Comparison of ENCODE assay signal across 8 cellular contexts in genomic region chr19:51158474-51159129, GRCh38. TPM values are rescaled to one million over a fixed set of nuclear protein-coding genes. Genes with fewer than 3 reads are reported as not detected.
DNase-seq lines count a peak whose midpoint lies in the region; ATAC-seq and TF ChIP-seq lines count a peak whose summit lies in the region.

No MANE protein-coding gene starts in this region.

- H3K9me3 Mint-ChIP-seq in nephron progenitor cell, result no peaks in the 10 kb centered on the region

- DNase-seq in NCI-H2081 (lab: John Stamatoyannopoulos, UW) (peak; percentile 4 to 15), NCI-H2081 treated with DMSO at 0.1 percent for 48 hours (lab: John Stamatoyannopoulos, UW) (no peak), NCI-H526 treated with DMSO at 0.1 percent for 48 hours (lab: John Stamatoyannopoulos, UW) (peak; percentile 18), erythroblast (lab: John Stamatoyannopoulos, UW) (peak; percentile 74 to 87), nephron progenitor cell (peak; percentile 72), upper lobe of left lung (peak in 1 of 2 donors; percentile 69)
- peak; percentile 93 for DNase-seq in activated CD8-positive, alpha-beta memory T cell treated with anti-CD3 and anti-CD28 coated beads for 24 hours

- no peak overlapping the region for H3K27ac Mint-ChIP-seq in nephron progenitor cell

- TF ChIP-seq CTCF in nephron progenitor cell (IDR thresholded peaks at IDR 0.05), result peak; percentile 63
- TF ChIP-seq CTCF in upper lobe of left lung (IDR thresholded peaks at IDR 0.05), result peak; percentile 51 to 71 (median 61)

- WGBS in upper lobe of left lung, 2 donors, result 21 to 45% methylated on average over 7 of the region's 7 CpGs

- H3K9me3 ChIP-seq in upper lobe of left lung, result no peaks in the 10 kb centered on the region

- no peak overlapping the region for H3K27ac ChIP-seq in upper lobe of left lung

- TF ChIP-seq EP300 in upper lobe of left lung (IDR thresholded peaks at IDR 0.05), result no peak

- H3K4me1 ChIP-seq in upper lobe of left lung, result no peaks in the 10 kb centered on the region

- no peaks in the 10 kb centered on the region for H3K27me3 ChIP-seq in upper lobe of left lung

- no peaks in the 10 kb centered on the region for H3K36me3 ChIP-seq in upper lobe of left lung

- H3K36me3 Mint-ChIP-seq in nephron progenitor cell (ENCODE audit: low read depth), result no peaks in the 10 kb centered on the region

- peak; percentile 70 to 86 for ATAC-seq in upper lobe of left lung (ENCODE audit: low FRiP score in 2 of 2)
- no peak for ATAC-seq in HG02588 (IDR thresholded peaks at IDR 0.05; ENCODE audit: unreplicated experiment)

- H3K27me3 Mint-ChIP-seq in nephron progenitor cell (ENCODE audit: low read depth, poor library complexity), result peaks cover 11% of the 10 kb centered on the region

- no peak for TF ChIP-seq POLR2A in erythroblast (IDR thresholded peaks at IDR 0.05; ENCODE audit: low read length)
- no peak for TF ChIP-seq POLR2A in upper lobe of left lung (IDR thresholded peaks at IDR 0.05)

- H3K4me3 ChIP-seq in upper lobe of left lung, result no peak overlapping the region

- no peaks in the 10 kb centered on the region for H3K4me1 Mint-ChIP-seq in nephron progenitor cell

- no peak overlapping the region for H3K4me3 Mint-ChIP-seq in nephron progenitor cell

RNA-seq across cellular contexts. Expression of gene SIGLEC7, which starts 16.5 kb away (rescaled TPM):
- 10 to 100 TPM in 1 of 6 donors, 1 to 10 TPM in 5; 3.4 to 10.9 (median 8.1) TPM for total RNA-seq in upper lobe of left lung

RNA-seq across cellular contexts. Expression of gene SIGLEC9, which starts 33.9 kb away (rescaled TPM):
- total RNA-seq in upper lobe of left lung, result 10 to 100 TPM in 5 of 6 donors, 1 to 10 TPM in 1; 6.8 to 47.1 (median 24.6) TPM

RNA-seq across cellular contexts. Expression of gene CTU1, which starts 50.4 kb away (rescaled TPM):
- 10 to 100 TPM in 5 of 6 donors, 1 to 10 TPM in 1; 9.5 to 23.0 (median 15.1) TPM for total RNA-seq in upper lobe of left lung
